ENCODE assay signal across 22 cellular contexts in the genomic region with DNA sequence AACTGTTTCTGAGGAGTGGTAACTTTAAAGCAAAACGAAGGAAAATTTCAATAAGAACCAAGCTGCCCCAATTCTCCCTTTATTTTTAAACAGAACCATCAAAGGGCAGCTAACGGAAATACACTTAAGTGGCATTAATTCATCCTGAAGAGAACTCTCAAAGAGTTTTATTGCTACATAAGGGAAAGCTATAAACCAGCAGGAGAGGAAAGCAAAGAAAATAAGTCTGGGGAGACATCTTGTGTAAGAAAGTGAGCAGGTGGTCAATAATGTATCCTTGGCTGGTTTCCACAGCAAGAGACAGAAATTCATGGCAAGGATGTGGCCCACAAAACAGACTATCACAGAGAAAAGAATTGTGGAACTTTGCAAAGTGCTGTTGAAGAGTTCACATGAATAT.
"Had no signal": no experiment of that assay in that cellular context is flagged by ENCODE, and none has a peak within 500 bp of the region (broad histone marks: within the 10 kb centered on the region; RNA-seq: fewer than 3 reads in every experiment).

No MANE protein-coding gene starts in this region.

- H3K27me3 ChIP-seq: brain microvascular endothelial cell, esophagus muscularis mucosa, right lobe of liver, vagina had no signal

- H3K9me3 Mint-ChIP-seq: activated naive CD4-positive, alpha-beta T cell treated with anti-CD3 and anti-CD28 coated beads, Interleukin-2, amount 50 U/mL, for 24 hours; natural killer cell treated with Interleukin-12 subunit alpha and Interleukin-12 subunit beta and Interleukin-15 and Interleukin-18, amount 100 ng/mL, for 72 hours; stimulated activated memory B cell treated with anti-CD40 and anti-IgM and Interleukin-4, amounts not matched to agents 10 μg/mL and 1 μg/mL and 100 μg/mL, for 72 hours had no signal

- H3K4me3 ChIP-seq: coronary artery, esophagus muscularis mucosa, right lobe of liver, vagina had no signal

- DNase-seq: activated CD4-positive, alpha-beta T cell treated with anti-CD3 and anti-CD28 coated beads for 1 hour; activated CD4-positive, alpha-beta T cell treated with anti-CD3 and anti-CD28 coated beads, Interleukin-2, amount 50 U/mL, for 1 hour; activated CD8-positive, alpha-beta T cell treated with anti-CD3 and anti-CD28 coated beads, Interleukin-2, amount 10 ng/mL, durations not matched to agents 7 days and 5 days; activated gamma-delta T cell treated with Interleukin-2 at 50 U/mL for 16 hours; anterior cingulate cortex; brain microvascular endothelial cell; central memory CD4-positive, alpha-beta T cell; glutamatergic neuron; hypothalamus; left ventricle myocardium superior; nucleus accumbens; posterior cingulate gyrus; right lobe of liver; small intestine; stimulated activated CD4-positive, alpha-beta T cell treated with anti-CD3 and anti-CD28 coated beads, Interleukin-15, amount 100 ng/mL, for 24 hours; T-helper 9 cell had no signal

- H3K36me3 Mint-ChIP-seq: activated naive CD4-positive, alpha-beta T cell treated with anti-CD3 and anti-CD28 coated beads, Interleukin-2, amount 50 U/mL, for 24 hours; natural killer cell treated with Interleukin-12 subunit alpha and Interleukin-12 subunit beta and Interleukin-15 and Interleukin-18, amount 100 ng/mL, for 72 hours; stimulated activated memory B cell treated with anti-CD40 and anti-IgM and Interleukin-4, amounts not matched to agents 10 μg/mL and 1 μg/mL and 100 μg/mL, for 72 hours had no signal

- H3K4me3 Mint-ChIP-seq: activated CD8-positive, alpha-beta T cell treated with anti-CD3 and anti-CD28 coated beads, Interleukin-2, amount 10 ng/mL, durations not matched to agents 7 days and 5 days; activated naive CD4-positive, alpha-beta T cell treated with anti-CD3 and anti-CD28 coated beads, Interleukin-2, amount 50 U/mL, for 24 hours; natural killer cell treated with Interleukin-12 subunit alpha and Interleukin-12 subunit beta and Interleukin-15 and Interleukin-18, amount 100 ng/mL, for 72 hours; stimulated activated memory B cell treated with anti-CD40 and anti-IgM and Interleukin-4, amounts not matched to agents 10 μg/mL and 1 μg/mL and 100 μg/mL, for 72 hours had no signal

- ATAC-seq: activated CD8-positive, alpha-beta T cell treated with anti-CD3 and anti-CD28 coated beads, Interleukin-2, amount 10 ng/mL, durations not matched to agents 7 days and 5 days; left ventricle myocardium superior; natural killer cell treated with Interleukin-12 subunit alpha and Interleukin-12 subunit beta and Interleukin-15 and Interleukin-18, amount 100 ng/mL, for 72 hours; right lobe of liver; stimulated activated memory B cell treated with anti-CD40 and anti-IgM and Interleukin-4, amounts not matched to agents 10 μg/mL and 1 μg/mL and 100 μg/mL, for 72 hours had no signal

- H3K27me3 Mint-ChIP-seq: stimulated activated memory B cell treated with anti-CD40 and anti-IgM and Interleukin-4, amounts not matched to agents 10 μg/mL and 1 μg/mL and 100 μg/mL, for 72 hours had no signal

- H3K27ac ChIP-seq: brain microvascular endothelial cell, esophagus muscularis mucosa, right lobe of liver, vagina had no signal

- H3K4me1 ChIP-seq: esophagus muscularis mucosa, right lobe of liver, vagina had no signal

- H3K4me1 Mint-ChIP-seq: activated naive CD4-positive, alpha-beta T cell treated with anti-CD3 and anti-CD28 coated beads, Interleukin-2, amount 50 U/mL, for 24 hours; stimulated activated memory B cell treated with anti-CD40 and anti-IgM and Interleukin-4, amounts not matched to agents 10 μg/mL and 1 μg/mL and 100 μg/mL, for 72 hours had no signal

- H3K36me3 ChIP-seq: esophagus muscularis mucosa, right lobe of liver, vagina had no signal

- H3K27ac Mint-ChIP-seq: activated CD8-positive, alpha-beta T cell treated with anti-CD3 and anti-CD28 coated beads, Interleukin-2, amount 10 ng/mL, durations not matched to agents 7 days and 5 days; activated naive CD4-positive, alpha-beta T cell treated with anti-CD3 and anti-CD28 coated beads, Interleukin-2, amount 50 U/mL, for 24 hours; natural killer cell treated with Interleukin-12 subunit alpha and Interleukin-12 subunit beta and Interleukin-15 and Interleukin-18, amount 100 ng/mL, for 72 hours; stimulated activated memory B cell treated with anti-CD40 and anti-IgM and Interleukin-4, amounts not matched to agents 10 μg/mL and 1 μg/mL and 100 μg/mL, for 72 hours had no signal
